19 cellular contexts compared by ENCODE assay signal in the genomic region with DNA sequence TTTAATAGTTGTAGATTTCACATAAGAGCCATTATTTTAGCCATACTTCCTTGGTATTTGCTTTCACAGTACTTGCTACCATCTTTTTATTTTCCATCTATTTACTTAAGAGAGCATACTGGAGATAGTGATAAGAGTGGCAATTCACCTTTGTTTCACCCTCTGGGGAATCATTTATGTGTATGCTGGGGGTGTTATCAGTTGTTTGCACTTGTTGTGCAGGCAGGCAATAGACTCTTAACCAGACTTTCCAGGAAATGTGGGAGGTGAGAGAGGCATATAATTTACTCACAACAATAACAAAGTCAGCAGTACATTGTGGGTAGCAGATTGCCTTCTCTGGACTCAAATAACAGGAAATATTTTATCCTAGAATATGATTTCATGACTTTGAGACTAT.
"Had no signal": no experiment of that assay in that cellular context is flagged by ENCODE, and none has a peak within 500 bp of the region (broad histone marks: within the 10 kb centered on the region; RNA-seq: fewer than 3 reads in every experiment).

No MANE protein-coding gene starts in this region.

- DNase-seq: activated CD4-positive, alpha-beta memory T cell treated with anti-CD3 and anti-CD28 coated beads for 36 hours; activated CD4-positive, alpha-beta T cell treated with anti-CD3 and anti-CD28 coated beads for 36 hours; activated CD8-positive, alpha-beta memory T cell treated with anti-CD3 and anti-CD28 coated beads, Interleukin-2, amount 10 ng/mL, durations not matched to agents 7 days and 5 days; activated T-cell treated with anti-CD3 and anti-CD28 coated beads, Interleukin-2, amount 50 U/mL, for 24 hours; adrenal gland; dorsolateral prefrontal cortex; endodermal cell; mammary epithelial cell; naive B cell; pancreas; sigmoid colon; spleen; stimulated activated CD4-positive, alpha-beta T cell treated with anti-CD3 and anti-CD28 coated beads, Interleukin-1b, Interleukin-23, amount 100 ng/mL, for 48 hours; stimulated activated naive CD8-positive, alpha-beta T cell treated with anti-CD3 and anti-CD28 coated beads, Interleukin-15, amount 100 ng/mL, for 72 hours; T1000; testis; upper lobe of right lung had no signal

- H3K36me3 ChIP-seq: adrenal gland, cardiac muscle cell, gastroesophageal sphincter, pancreas, sigmoid colon, spleen, upper lobe of right lung had no signal

- H3K27me3 ChIP-seq: adrenal gland, cardiac muscle cell, dorsolateral prefrontal cortex, gastroesophageal sphincter, pancreas, sigmoid colon, spleen, testis, upper lobe of right lung had no signal

- H3K27ac ChIP-seq: adrenal gland, cardiac muscle cell, dorsolateral prefrontal cortex, gastroesophageal sphincter, pancreas, sigmoid colon, spleen, testis, upper lobe of right lung had no signal

- H3K4me3 ChIP-seq: adrenal gland, cardiac muscle cell, dorsolateral prefrontal cortex, gastroesophageal sphincter, pancreas, sigmoid colon, spleen, testis, upper lobe of right lung had no signal

- H3K4me1 ChIP-seq: adrenal gland, gastroesophageal sphincter, pancreas, sigmoid colon, spleen, testis, upper lobe of right lung had no signal

- H3K9me3 ChIP-seq: adrenal gland, gastroesophageal sphincter, pancreas, sigmoid colon, spleen, testis, upper lobe of right lung had no signal
